26 cellular contexts compared by ENCODE assay signal in the genomic region with DNA sequence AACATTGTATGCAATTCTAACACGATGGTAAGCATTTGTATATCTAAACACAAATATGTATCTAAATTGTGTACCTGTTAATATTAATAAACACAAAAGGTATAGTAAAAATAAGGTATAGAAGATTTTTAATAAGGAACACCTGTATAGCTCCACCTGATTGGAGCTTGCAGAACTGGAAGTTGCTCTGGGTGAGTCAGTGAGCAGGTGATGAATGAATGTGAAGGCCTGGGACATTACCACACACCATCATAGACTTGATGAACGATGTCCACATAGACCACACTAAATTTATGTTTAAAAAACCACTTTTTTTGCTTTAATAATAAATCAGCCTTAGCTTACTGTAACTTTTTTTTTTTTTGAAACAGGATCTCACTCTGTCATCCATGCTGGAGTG.
"Had no signal": no experiment of that assay in that cellular context is flagged by ENCODE, and none has a peak within 500 bp of the region (broad histone marks: within the 10 kb centered on the region; RNA-seq: fewer than 3 reads in every experiment).

No MANE protein-coding gene starts in this region.

- H3K27me3 ChIP-seq: hepatocyte had no signal

- H3K27ac ChIP-seq: coronary artery, dorsolateral prefrontal cortex, epithelial cell of prostate, esophagus muscularis mucosa, gastroesophageal sphincter, heart left ventricle, hepatocyte, lower lobe of right lung had no signal

- H3K79me2 ChIP-seq: hepatocyte had no signal

- H3K9me3 ChIP-seq: gastroesophageal sphincter, lower lobe of right lung had no signal

- ATAC-seq: gastroesophageal sphincter; heart left ventricle; left colon; left lobe of liver; left ventricle myocardium superior; lower lobe of right lung; naive thymus-derived CD4-positive, alpha-beta T cell had no signal

- FAIRE-seq: colon, endothelial cell of umbilical vein, frontal cortex, kidney had no signal

- H3K36me3 ChIP-seq: esophagus muscularis mucosa, gastroesophageal sphincter, heart left ventricle, lower lobe of right lung had no signal

- H3K4me3 ChIP-seq: coronary artery, dorsolateral prefrontal cortex, esophagus muscularis mucosa, gastroesophageal sphincter, heart left ventricle, hepatocyte, lower lobe of right lung had no signal

- DNase-seq: dermis blood vessel endothelial cell; dorsolateral prefrontal cortex; effector CD4-positive, alpha-beta T cell; effector memory CD4-positive, alpha-beta T cell; erythroblast; heart left ventricle; hypothalamus; immature natural killer cell; islet precursor cell; kidney; kidney glomerular epithelial cell; left colon; left ventricle myocardium superior; lower lobe of right lung; mesendoderm; midbrain; naive thymus-derived CD4-positive, alpha-beta T cell had no signal

- H3K4me1 ChIP-seq: esophagus muscularis mucosa, gastroesophageal sphincter, heart left ventricle, lower lobe of right lung had no signal

- H2AFZ ChIP-seq: hepatocyte had no signal

- H3K4me2 ChIP-seq: hepatocyte had no signal
